Comparison of ENCODE assay signal across 9 cellular contexts in the genomic region with DNA sequence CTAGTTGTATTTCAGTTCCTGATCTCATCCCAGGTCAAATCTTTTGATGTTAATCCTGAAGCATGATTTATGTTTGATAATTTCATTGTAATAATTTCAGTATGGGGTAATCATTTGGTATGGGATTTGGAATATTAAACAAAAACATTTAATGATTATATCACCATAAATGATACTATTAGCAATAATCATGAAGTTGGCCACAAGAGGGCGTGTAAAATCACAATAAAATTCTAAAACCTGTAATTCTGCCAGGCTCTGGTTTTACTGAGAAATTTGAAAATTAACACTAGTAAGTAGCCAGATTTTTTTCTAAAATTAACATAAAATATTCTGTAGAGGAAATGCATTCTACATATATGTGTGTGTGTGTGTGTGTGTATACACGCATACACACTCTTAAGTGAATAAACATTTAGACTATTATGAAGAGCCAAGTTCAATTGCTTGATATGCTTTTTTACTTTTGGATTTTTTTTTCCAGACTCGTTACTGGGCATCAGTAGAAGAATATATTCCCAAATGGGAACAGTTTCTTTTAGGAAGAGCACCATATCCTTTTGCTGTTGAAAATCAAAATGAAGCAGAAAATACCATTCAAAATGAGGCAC. TPM values are rescaled to one million over a fixed set of nuclear protein-coding genes. Genes with fewer than 3 reads are reported as not detected.
A peak's percentile ranks its signal among the peaks of the same experiment; 100 is the strongest.
DNase-seq lines count a peak whose midpoint lies in the region; ATAC-seq and TF ChIP-seq lines count a peak whose summit lies in the region.
"Had no signal": no experiment of that assay in that cellular context is flagged by ENCODE, and none has a peak within 500 bp of the region (broad histone marks: within the 10 kb centered on the region; RNA-seq: fewer than 3 reads in every experiment).

No MANE protein-coding gene starts in this region.

- no peak for DNase-seq in natural killer cell
- no peak for DNase-seq in natural killer cell treated with Interleukin-12 subunit alpha and Interleukin-12 subunit beta and Interleukin-15 and Interleukin-18, amount 100 ng/mL, for 72 hours (ENCODE audit: low spot score)
- DNase-seq in RPMI8226 = peak; percentile 12
- DNase-seq in iPS-NIHi11 (ENCODE audit: low spot score) = peak; percentile 10
- no peak for DNase-seq in NCI-H2081 (lab: John Stamatoyannopoulos, UW)
- DNase-seq in T-helper 2 cell treated with Interferon-gamma antibody and Interleukin-4, amounts not matched to agents 5 μg/mL and 100 μg/mL, for 36 hours (ENCODE audit: low spot score) = no peak
- no peak for DNase-seq in H4 (ENCODE audit: low spot score)

- H3K27ac Mint-ChIP-seq in natural killer cell = no peak overlapping the region
- no peak overlapping the region for H3K27ac Mint-ChIP-seq in natural killer cell treated with Interleukin-12 subunit alpha and Interleukin-12 subunit beta and Interleukin-15 and Interleukin-18, amount 100 ng/mL, for 72 hours
- H3K27ac Mint-ChIP-seq in T-helper 2 cell treated with Interferon-gamma antibody and Interleukin-4, amounts not matched to agents 5 μg/mL and 100 μg/mL, for 36 hours = no peak overlapping the region

- intact Hi-C loops in natural killer cell (cut with micrococcal nuclease) = loop anchor here (10.0 kb wide), 1 partner anchor 1482 kb away; a partner anchor contains a TSS

- no peak overlapping the region for H3K4me3 Mint-ChIP-seq in natural killer cell
- no peak overlapping the region for H3K4me3 Mint-ChIP-seq in natural killer cell treated with Interleukin-12 subunit alpha and Interleukin-12 subunit beta and Interleukin-15 and Interleukin-18, amount 100 ng/mL, for 72 hours
- H3K4me3 Mint-ChIP-seq in T-helper 2 cell treated with Interferon-gamma antibody and Interleukin-4, amounts not matched to agents 5 μg/mL and 100 μg/mL, for 36 hours = no peak overlapping the region

- peaks cover 2% of the 10 kb centered on the region in 2 donors for H3K9me3 Mint-ChIP-seq in natural killer cell
- H3K9me3 Mint-ChIP-seq in natural killer cell treated with Interleukin-12 subunit alpha and Interleukin-12 subunit beta and Interleukin-15 and Interleukin-18, amount 100 ng/mL, for 72 hours = peaks cover 2% of the 10 kb centered on the region
- no peaks in the 10 kb centered on the region for H3K9me3 Mint-ChIP-seq in T-helper 2 cell treated with Interferon-gamma antibody and Interleukin-4, amounts not matched to agents 5 μg/mL and 100 μg/mL, for 36 hours

- no peaks in the 10 kb centered on the region for H3K27me3 Mint-ChIP-seq in natural killer cell (ENCODE audit: low read depth in 2 of 2)
- H3K27me3 Mint-ChIP-seq in natural killer cell treated with Interleukin-12 subunit alpha and Interleukin-12 subunit beta and Interleukin-15 and Interleukin-18, amount 100 ng/mL, for 72 hours = no peaks in the 10 kb centered on the region
- H3K27me3 Mint-ChIP-seq in T-helper 2 cell treated with Interferon-gamma antibody and Interleukin-4, amounts not matched to agents 5 μg/mL and 100 μg/mL, for 36 hours (ENCODE audit: low read depth) = no peaks in the 10 kb centered on the region

- peak; percentile 25 for TF ChIP-seq CTCF in natural killer cell (IDR thresholded peaks at IDR 0.05)

- ATAC-seq in natural killer cell = no peak
- ATAC-seq in natural killer cell treated with Interleukin-12 subunit alpha and Interleukin-12 subunit beta and Interleukin-15 and Interleukin-18, amount 100 ng/mL, for 72 hours = no peak
- no peak for ATAC-seq in GM21447 (IDR thresholded peaks at IDR 0.05; ENCODE audit: unreplicated experiment)

- no peaks in the 10 kb centered on the region for H3K36me3 Mint-ChIP-seq in natural killer cell
- H3K36me3 Mint-ChIP-seq in natural killer cell treated with Interleukin-12 subunit alpha and Interleukin-12 subunit beta and Interleukin-15 and Interleukin-18, amount 100 ng/mL, for 72 hours = no peaks in the 10 kb centered on the region
- H3K36me3 Mint-ChIP-seq in T-helper 2 cell treated with Interferon-gamma antibody and Interleukin-4, amounts not matched to agents 5 μg/mL and 100 μg/mL, for 36 hours (ENCODE audit: low read depth) = no peaks in the 10 kb centered on the region

- H3K4me1 Mint-ChIP-seq in natural killer cell = no peaks in the 10 kb centered on the region
- no peaks in the 10 kb centered on the region for H3K4me1 Mint-ChIP-seq in natural killer cell treated with Interleukin-12 subunit alpha and Interleukin-12 subunit beta and Interleukin-15 and Interleukin-18, amount 100 ng/mL, for 72 hours (ENCODE audit: low read depth in 2 of 2)
- H3K4me1 Mint-ChIP-seq in T-helper 2 cell treated with Interferon-gamma antibody and Interleukin-4, amounts not matched to agents 5 μg/mL and 100 μg/mL, for 36 hours (ENCODE audit: low read depth) = no peaks in the 10 kb centered on the region

RNA-seq across cellular contexts. Expression of a gene that starts 40.5 kb away (rescaled TPM):
- not detected for total RNA-seq in natural killer cell
- not detected for total RNA-seq in natural killer cell treated with Interleukin-12 subunit alpha and Interleukin-12 subunit beta and Interleukin-15 and Interleukin-18, amount 100 ng/mL, for 72 hours
- not detected in 2 replicates for total RNA-seq in H4 (2014; rRNA removed; shearing (Covaris generic))
- total RNA-seq: SJSA1 had no signal

Comparison
In these comparisons a context has a peak if more than half of its experiments do, and no peak if none do; other contexts are left out.
1. DNase-seq: peak in RPMI8226 (single experiment) and iPS-NIHi11 (single experiment); none in natural killer cell (single experiment), natural killer cell treated with Interleukin-12 subunit alpha and Interleukin-12 subunit beta and Interleukin-15 and Interleukin-18, amount 100 ng/mL, for 72 hours (single experiment), NCI-H2081 (0 of 2), T-helper 2 cell treated with Interferon-gamma antibody and Interleukin-4, amounts not matched to agents 5 μg/mL and 100 μg/mL, for 36 hours (single experiment) and H4 (single experiment).